1 cellular context compared by ENCODE assay signal in the genomic region with DNA sequence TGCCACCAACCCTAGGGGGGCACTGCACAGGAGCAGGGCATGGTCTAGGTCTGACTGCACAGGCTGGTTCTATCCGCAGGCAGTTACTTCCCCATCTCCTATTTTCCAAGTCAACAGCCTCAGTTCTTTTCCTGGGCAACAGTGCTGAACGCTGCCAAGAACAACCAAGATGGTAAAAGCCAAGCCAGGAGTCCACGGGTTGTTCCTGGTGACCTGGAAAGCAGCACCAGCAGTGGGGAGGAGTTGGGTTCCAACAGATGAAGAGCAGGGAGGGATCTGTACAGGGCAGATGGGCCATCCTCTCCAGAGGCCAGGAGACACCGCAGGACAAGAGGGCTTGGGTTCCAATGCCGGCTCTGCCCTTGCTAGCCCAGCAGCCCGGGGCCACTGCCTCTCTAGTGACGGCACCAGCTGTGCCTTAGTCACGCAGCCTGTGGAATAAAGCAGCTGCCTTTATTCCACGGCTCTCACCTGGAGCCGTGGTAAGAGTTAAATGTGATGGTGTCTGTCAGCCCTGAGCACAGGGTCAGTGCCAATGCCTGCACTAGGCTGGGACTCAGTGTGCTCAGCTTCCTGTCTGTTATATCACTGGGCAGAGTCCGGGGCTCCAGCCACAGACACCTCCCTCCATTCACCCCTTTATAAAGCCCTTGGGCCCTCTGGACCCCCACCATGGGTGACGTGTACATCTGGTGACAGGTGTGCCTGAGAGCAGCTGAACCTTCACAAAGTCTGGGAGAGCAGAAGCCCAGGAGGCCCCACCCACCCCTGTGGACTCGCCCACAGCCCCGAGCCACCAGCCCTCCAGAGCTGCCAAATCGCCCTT.
TF ChIP-seq lines count a peak whose summit lies in the region.

No MANE protein-coding gene starts in this region.

TF ChIP-seq in GM12878, 131 proteins besides CTCF, POLR2A, EP300 and RAD21:
- TF ChIP-seq ATF7 (IDR thresholded peaks at IDR 0.05; ENCODE audit: low read depth) (no peak), RAD51 (IDR thresholded peaks at IDR 0.05) (no peak), SP1 (IDR thresholded peaks at IDR 0.05; ENCODE audit: low read depth, low read length) (no peak), ZNF207 (IDR thresholded peaks at IDR 0.05; ENCODE audit: borderline replicate concordance) (no peak), ZZZ3 (IDR thresholded peaks at IDR 0.05; ENCODE audit: control insufficient read depth, insufficient read length, low read depth) (no peak), PAX8 (IDR thresholded peaks at IDR 0.05) (no peak), IKZF1 (conservative IDR thresholded peaks at IDR 0.05) (no peak), WRNIP1 (IDR thresholded peaks at IDR 0.05; ENCODE audit: borderline replicate concordance, low read depth, low read length) (no peak)
- TF ChIP-seq, protein P1, sequence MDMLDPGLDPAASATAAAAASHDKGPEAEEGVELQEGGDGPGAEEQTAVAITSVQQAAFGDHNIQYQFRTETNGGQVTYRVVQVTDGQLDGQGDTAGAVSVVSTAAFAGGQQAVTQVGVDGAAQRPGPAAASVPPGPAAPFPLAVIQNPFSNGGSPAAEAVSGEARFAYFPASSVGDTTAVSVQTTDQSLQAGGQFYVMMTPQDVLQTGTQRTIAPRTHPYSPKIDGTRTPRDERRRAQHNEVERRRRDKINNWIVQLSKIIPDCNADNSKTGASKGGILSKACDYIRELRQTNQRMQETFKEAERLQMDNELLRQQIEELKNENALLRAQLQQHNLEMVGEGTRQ (IDR thresholded peaks at IDR 0.05; ENCODE audit: borderline replicate concordance, low read depth, low read length), result no peak
- TF ChIP-seq, protein P2, sequence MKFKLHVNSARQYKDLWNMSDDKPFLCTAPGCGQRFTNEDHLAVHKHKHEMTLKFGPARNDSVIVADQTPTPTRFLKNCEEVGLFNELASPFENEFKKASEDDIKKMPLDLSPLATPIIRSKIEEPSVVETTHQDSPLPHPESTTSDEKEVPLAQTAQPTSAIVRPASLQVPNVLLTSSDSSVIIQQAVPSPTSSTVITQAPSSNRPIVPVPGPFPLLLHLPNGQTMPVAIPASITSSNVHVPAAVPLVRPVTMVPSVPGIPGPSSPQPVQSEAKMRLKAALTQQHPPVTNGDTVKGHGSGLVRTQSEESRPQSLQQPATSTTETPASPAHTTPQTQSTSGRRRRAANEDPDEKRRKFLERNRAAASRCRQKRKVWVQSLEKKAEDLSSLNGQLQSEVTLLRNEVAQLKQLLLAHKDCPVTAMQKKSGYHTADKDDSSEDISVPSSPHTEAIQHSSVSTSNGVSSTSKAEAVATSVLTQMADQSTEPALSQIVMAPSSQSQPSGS (IDR thresholded peaks at IDR 0.05; ENCODE audit: low read length), result no peak
